32 cellular contexts compared by ENCODE assay signal in the genomic region with DNA sequence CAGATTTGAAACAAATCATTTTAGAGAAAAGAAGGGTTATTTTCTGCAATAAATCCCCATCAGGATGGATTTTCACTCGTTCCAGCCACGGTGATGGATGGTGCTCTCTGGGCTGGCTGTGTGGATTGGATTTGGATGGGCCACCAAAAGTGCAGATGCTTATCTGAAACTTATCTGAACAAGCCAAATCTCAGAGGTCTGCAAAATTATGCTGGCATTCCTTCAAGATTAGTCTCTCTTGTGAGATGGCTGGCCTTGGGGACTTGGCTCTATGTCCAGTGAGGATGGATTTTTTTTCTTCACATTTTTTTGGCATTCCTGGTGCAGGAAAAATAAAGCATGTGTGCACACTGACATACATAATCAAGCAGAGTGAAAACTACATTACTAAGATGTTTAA.
"Had no signal": no experiment of that assay in that cellular context is flagged by ENCODE, and none has a peak within 500 bp of the region (broad histone marks: within the 10 kb centered on the region; RNA-seq: fewer than 3 reads in every experiment).

No MANE protein-coding gene starts in this region.

- ATAC-seq: activated CD4-positive, alpha-beta T cell treated with anti-CD3 and anti-CD28 coated beads for 36 hours; activated CD8-positive, alpha-beta memory T cell treated with anti-CD3 and anti-CD28 coated beads, Interleukin-2, amount 10 ng/mL, durations not matched to agents 7 days and 5 days; activated naive CD8-positive, alpha-beta T cell treated with anti-CD3 and anti-CD28 coated beads, Interleukin-2, amount 50 U/mL, for 24 hours; body of pancreas; K562 had no signal

- H3K27ac ChIP-seq: body of pancreas, PC-9, RWPE1 had no signal

- H3K4me3 ChIP-seq: body of pancreas, K562, MG63, PC-9, SK-N-MC had no signal

- H3K27me3 ChIP-seq: body of pancreas, MG63 had no signal

- H3K4me1 ChIP-seq: body of pancreas had no signal

- DNase-seq: activated CD4-positive, alpha-beta memory T cell treated with anti-CD3 and anti-CD28 coated beads, Interleukin-2, amount 10 ng/mL, durations not matched to agents 7 days and 5 days; activated CD4-positive, alpha-beta T cell treated with anti-CD3 and anti-CD28 coated beads for 36 hours; activated CD4-positive, alpha-beta T cell treated with anti-CD3 and anti-CD28 coated beads, Interleukin-2, amount 50 U/mL, for 1 hour; activated CD8-positive, alpha-beta memory T cell treated with anti-CD3 and anti-CD28 coated beads for 24 hours; activated CD8-positive, alpha-beta memory T cell treated with anti-CD3 and anti-CD28 coated beads, Interleukin-2, amount 10 ng/mL, durations not matched to agents 7 days and 5 days; activated CD8-positive, alpha-beta memory T cell treated with anti-CD3 and anti-CD28 coated beads, Interleukin-2, amount 50 U/mL, for 48 hours; activated effector memory CD4-positive, alpha-beta T cell treated with Interleukin-2 at 50 U/mL for 16 hours; activated naive CD4-positive, alpha-beta T cell treated with anti-CD3 and anti-CD28 coated beads, Interleukin-2, amount 10 ng/mL, durations not matched to agents 7 days and 5 days; activated naive CD8-positive, alpha-beta T cell treated with anti-CD3 and anti-CD28 coated beads, Interleukin-2, amount 50 U/mL, for 24 hours; activated T-cell treated with anti-CD3 and anti-CD28 coated beads, Interleukin-2, amount 50 U/mL, for 48 hours; amniotic stem cell; aorta; body of pancreas; caudate nucleus; cerebellar nuclear complex; MG63; NCI-H1048; NCI-H1105 treated with DMSO at 0.1 percent for 48 hours; NCI-H1436; NCI-H1694; NCI-H1930; NCI-H2081 treated with DMSO at 0.1 percent for 48 hours; NCI-H345; NCI-H524 treated with DMSO at 0.1 percent for 48 hours; NK-92 treated with Interleukin-12 subunit alpha and Interleukin-12 subunit beta, amount 100 ng/mL, for 24 hours; PC-9; Right ventricle myocardium superior; SW 1271; T-helper 1 cell had no signal

- H3K9me3 ChIP-seq: body of pancreas, MG63 had no signal

- H3K36me3 ChIP-seq: MG63 had no signal
